In genomic region chr4:3580859-3581258, GRCh38 we compare ENCODE assay signal across 7 cellular contexts. TPM values are rescaled to one million over a fixed set of nuclear protein-coding genes. Genes with fewer than 3 reads are reported as not detected.
DNase-seq lines count a peak whose midpoint lies in the region; ATAC-seq, FAIRE-seq and TF ChIP-seq lines count a peak whose summit lies in the region.
"Not testable (repeated sequence)": the region's sequence is repeated elsewhere in the genome, so short reads cannot be mapped to it uniquely, and the experiment has no call there.

No MANE protein-coding gene starts in this region.

- not testable (repeated sequence) for H2BK12ac ChIP-seq in neuronal stem cell (ENCODE audit: low read length)

- not testable (repeated sequence) for H3K4me3 ChIP-seq in HEK293 (ENCODE audit: low read depth, low read length); bronchial epithelial cell (ENCODE audit: low read depth, low read length); neuronal stem cell (ENCODE audit: low read length in 2 of 2); sigmoid colon

- not testable (repeated sequence) for H2AFZ ChIP-seq in neuronal stem cell (ENCODE audit: low read length)

- not testable (repeated sequence) for H3K9me3 Mint-ChIP-seq in chondrocyte (ENCODE audit: low read depth)

- FAIRE-seq in bronchial epithelial cell (lab: Jason Lieb, UNC) (peak; percentile 55), urothelium cell line (lab: Jason Lieb, UNC) (peak; percentile 13)

- not testable (repeated sequence) for H3K27ac ChIP-seq in HEK293 (ENCODE audit: extremely low read depth, low read depth, low read length); neuronal stem cell (replicated peaks; ENCODE audit: low read length); sigmoid colon

- not testable (repeated sequence) for H3K9ac ChIP-seq in neuronal stem cell (ENCODE audit: low read depth, low read length, poor library complexity)

- H3K27ac Mint-ChIP-seq in chondrocyte (ENCODE audit: unreplicated experiment) = not testable (repeated sequence)

- not testable (repeated sequence) for H3K4ac ChIP-seq in neuronal stem cell (ENCODE audit: low read length)

- H3K79me1 ChIP-seq in neuronal stem cell (ENCODE audit: low read depth, low read length) = not testable (repeated sequence)

- not testable (repeated sequence) for TF ChIP-seq POLR2A in sigmoid colon (IDR thresholded peaks at IDR 0.05)

- no CpG with 5 or more reads among the region's 9 CpGs for WGBS in neuronal stem cell (ENCODE audit: extremely low coverage in 2 of 2, insufficient read length in 2 of 2, insufficient replicate concordance in 1 of 2), 2 donors
- WGBS in sigmoid colon, 2 donors = 81 to 85% methylated on average over 9 of the region's 9 CpGs

- H3K36me3 ChIP-seq in HEK293 (ENCODE audit: control insufficient read depth in 2 of 2, insufficient read depth in 1 of 2, low read length in 2 of 2); bronchial epithelial cell (ENCODE audit: control insufficient read depth, insufficient read depth, low read length); neuronal stem cell (replicated peaks in 1 of 2; ENCODE audit: control insufficient read depth in 2 of 2, insufficient read depth in 2 of 2, low read length in 2 of 2); sigmoid colon: not testable (repeated sequence)

- POLR2A ChIA-PET in HEK293 (lab: Yijun Ruan, JAX) = not testable (repeated sequence)

- intact Hi-C loops in sigmoid colon (cut with DNase I) = not testable (repeated sequence)

- not testable (repeated sequence) for H2AK5ac ChIP-seq in neuronal stem cell (ENCODE audit: low read depth, low read length)

- not testable (repeated sequence) for H3K27me3 ChIP-seq in bronchial epithelial cell (ENCODE audit: control insufficient read depth, insufficient read depth, low read length); neuronal stem cell (ENCODE audit: control insufficient read depth in 3 of 3, insufficient read depth in 3 of 3, low read depth in 1 of 3, low read length in 3 of 3); sigmoid colon

- H3K4me1 ChIP-seq in HEK293 (ENCODE audit: control insufficient read depth, insufficient read depth, low read length); neuronal stem cell (ENCODE audit: control insufficient read depth in 2 of 2, insufficient read depth in 1 of 2, low read depth in 1 of 2, low read length in 2 of 2); sigmoid colon: not testable (repeated sequence)

- not testable (repeated sequence) for H3K4me3 Mint-ChIP-seq in chondrocyte (ENCODE audit: unreplicated experiment)

- not testable (repeated sequence) for H3K23ac ChIP-seq in neuronal stem cell (ENCODE audit: low read depth, low read length, poor library complexity)

- H2BK15ac ChIP-seq in neuronal stem cell (ENCODE audit: low read length) = not testable (repeated sequence)

- not testable (repeated sequence) for TF ChIP-seq CTCF in HEK293 (tag by site-specific recombination; IDR thresholded peaks at IDR 0.05); bronchial epithelial cell (IDR thresholded peaks at IDR 0.05; ENCODE audit: insufficient read depth, low read length, severe bottlenecking); chondrocyte (IDR thresholded peaks at IDR 0.05); sigmoid colon (IDR thresholded peaks at IDR 0.05)

- H3K4me2 ChIP-seq in neuronal stem cell (ENCODE audit: insufficient read depth, low read length, poor library complexity, severe bottlenecking) = not testable (repeated sequence)

- not testable (repeated sequence) for H3K36me3 Mint-ChIP-seq in chondrocyte (ENCODE audit: low read depth)

- H3K27me3 Mint-ChIP-seq in chondrocyte (ENCODE audit: low read depth) = peaks cover 24% of the 10 kb centered on the region

- CTCF ChIA-PET in HEK293 (lab: Yijun Ruan, JAX) = not testable (repeated sequence)

- H3K18ac ChIP-seq in neuronal stem cell (ENCODE audit: low read length) = not testable (repeated sequence)

- H2BK5ac ChIP-seq in neuronal stem cell (ENCODE audit: low read length) = not testable (repeated sequence)

- H4K8ac ChIP-seq in neuronal stem cell (ENCODE audit: low read depth, low read length) = not testable (repeated sequence)

- peak overlapping the region; percentile 38 for H3K14ac ChIP-seq in neuronal stem cell (ENCODE audit: low read length)

- H4K91ac ChIP-seq in neuronal stem cell (ENCODE audit: low read depth, low read length, poor library complexity) = not testable (repeated sequence)

- not testable (repeated sequence) for DNase-seq in bronchial epithelial cell (ENCODE audit: low read depth); left lobe of liver (ENCODE audit: low spot score); neuronal stem cell (ENCODE audit: low spot score); urothelium cell line (ENCODE audit: low spot score)
- DNase-seq in chondrocyte (ENCODE audit: low spot score) = peak; percentile 43
- peak; percentile 17 for DNase-seq in sigmoid colon

- H3K4me1 Mint-ChIP-seq in chondrocyte (ENCODE audit: low read depth) = not testable (repeated sequence)

- TF ChIP-seq EP300 in sigmoid colon (IDR thresholded peaks at IDR 0.05) = not testable (repeated sequence)

- ATAC-seq in left lobe of liver = peak; percentile 15

- H3K9me3 ChIP-seq in HEK293 (ENCODE audit: control insufficient read depth, insufficient read depth, low read depth, low read length); neuronal stem cell (replicated peaks in 1 of 2; ENCODE audit: control insufficient read depth in 2 of 2, insufficient read depth in 1 of 2, low read depth in 1 of 2, low read length in 2 of 2); sigmoid colon: not testable (repeated sequence)

- not testable (repeated sequence) for H2BK120ac ChIP-seq in neuronal stem cell (ENCODE audit: low read depth, low read length)

TF ChIP-seq in HEK293, 187 proteins besides CTCF, POLR2A, EP300 and RAD21:
- TF ChIP-seq EGR2 (tag by site-specific recombination; IDR thresholded peaks at IDR 0.05; ENCODE audit: low read depth) = 0 out of 2 replicates have a peak, but pooled peaks have one; percentile 6

RNA-seq across cellular contexts. Expression of gene LRPAP1, which starts 48.6 kb away (rescaled TPM):
- total RNA-seq in bronchial epithelial cell (53.7 and 106 TPM in 2 replicates), chondrocyte (135 to 142 TPM (median 142 TPM) in 3 replicates), left lobe of liver (72.6 TPM), sigmoid colon (100 to 1,000 TPM in 2 of 4 donors, 10 to 100 TPM in 2; 85.3 to 127 (median 99.6) TPM)
- polyA plus RNA-seq in neuronal stem cell (2013, experiment 1 of 2) = 56.9 TPM
- 58.7 TPM for polyA plus RNA-seq in neuronal stem cell (2013, experiment 2 of 2)
- polyA plus RNA-seq in sigmoid colon = 100 to 1,000 TPM in 1 of 3 donors, 10 to 100 TPM in 2; 25.2 to 123 (median 44.2) TPM
